In the genomic region with DNA sequence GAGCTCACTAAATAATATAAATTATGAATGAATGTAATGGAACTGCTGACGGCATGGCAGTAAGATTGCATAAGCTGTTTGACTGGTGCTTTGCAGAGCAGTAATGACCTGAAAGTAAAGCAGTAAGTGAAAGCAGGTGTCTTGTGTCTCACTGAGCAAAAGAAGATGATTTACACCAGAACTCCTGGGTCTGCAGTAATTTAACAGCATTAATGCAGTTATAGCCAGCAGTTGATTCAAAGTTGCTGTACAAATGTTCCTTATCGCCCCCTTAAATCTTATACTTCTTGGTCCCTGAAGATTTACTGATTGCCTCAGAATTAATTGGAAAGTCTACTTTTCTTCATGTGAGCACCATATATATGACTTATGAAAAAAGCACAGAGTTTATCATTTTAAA, we compare ENCODE assay signal across 33 cellular contexts.
"Had no signal": no experiment of that assay in that cellular context is flagged by ENCODE, and none has a peak within 500 bp of the region (broad histone marks: within the 10 kb centered on the region; RNA-seq: fewer than 3 reads in every experiment).

No MANE protein-coding gene starts in this region.

- H3K4me1 ChIP-seq: SJCRH30 had no signal

- H3K4me3 ChIP-seq: K562, MG63, SJCRH30 had no signal

- H3K27me3 ChIP-seq: brain microvascular endothelial cell, MG63, SJCRH30 had no signal

- H3K27ac ChIP-seq: brain microvascular endothelial cell, SJCRH30, VCaP had no signal

- DNase-seq: activated B cell treated with CpG ODN at 0.5 μM for 24 hours; activated CD4-positive, alpha-beta T cell treated with anti-CD3 and anti-CD28 coated beads for 1 hour; activated CD4-positive, alpha-beta T cell treated with anti-CD3 and anti-CD28 coated beads for 48 hours; activated CD8-positive, alpha-beta T cell treated with anti-CD3 and anti-CD28 coated beads for 36 hours; activated effector memory CD4-positive, alpha-beta T cell treated with anti-CD3 and anti-CD28 coated beads, Interleukin-2, amount 50 U/mL, for 16 hours; activated naive CD4-positive, alpha-beta T cell; activated naive CD4-positive, alpha-beta T cell treated with anti-CD3 and anti-CD28 coated beads, Interleukin-2, amount 50 U/mL, for 16 hours; activated naive CD8-positive, alpha-beta T cell treated with anti-CD3 and anti-CD28 coated beads for 36 hours; activated T-cell treated with anti-CD3 and anti-CD28 coated beads, Interleukin-2, amount 50 U/mL, for 1 hour; activated T-cell treated with anti-CD3 and anti-CD28 coated beads, Interleukin-2, amount 50 U/mL, for 72 hours; amniotic stem cell; aorta; brain microvascular endothelial cell; central memory CD4-positive, alpha-beta T cell; Karpas-422; MG63; NCI-H1048; NCI-H1105 treated with DMSO at 0.1 percent for 48 hours; NCI-H1436; NCI-H1694 treated with DMSO at 0.1 percent for 48 hours; NCI-H2029; NCI-H345; NCI-H524 treated with DMSO at 0.1 percent for 48 hours; SHP77; SJCRH30; SW 1271; T-helper 1 cell; T-helper 2 cell; T-helper 9 cell had no signal

- H3K36me3 ChIP-seq: brain microvascular endothelial cell, MG63 had no signal

- H3K9me3 ChIP-seq: MG63, SJCRH30 had no signal

- ATAC-seq: activated CD8-positive, alpha-beta T cell treated with anti-CD3 and anti-CD28 coated beads for 36 hours; activated T-cell treated with anti-CD3 and anti-CD28 coated beads, Interleukin-2, amount 50 U/mL, for 72 hours; activated T-helper 17 cell treated with anti-CD3 and anti-CD28 coated beads, Interleukin-2, amount 50 U/mL, for 72 hours; K562; Panc1 had no signal
